ENCODE assay signal across 10 cellular contexts in genomic region chr17:12489307-12489706, GRCh38.
"Had no signal": no experiment of that assay in that cellular context is flagged by ENCODE, and none has a peak within 500 bp of the region (broad histone marks: within the 10 kb centered on the region; RNA-seq: fewer than 3 reads in every experiment).

No MANE protein-coding gene starts in this region.

- H3K27ac Mint-ChIP-seq: H9, HFFc6 had no signal

- H2AFZ ChIP-seq: GM23248 had no signal

- H3K27ac ChIP-seq: GM23248 had no signal

- DNase-seq: GM23248, GOT3, H7, H9, HCEC 1CT, HFFc6 had no signal

- FAIRE-seq: H1, H54 had no signal

- H3K4me3 Mint-ChIP-seq: H9, HFFc6 had no signal

- H3K9ac ChIP-seq: GM23248 had no signal

- ATAC-seq: HCT116 had no signal

- H3K36me3 ChIP-seq: HAP-1 had no signal

- H3K9me3 Mint-ChIP-seq: H9, HFFc6 had no signal

- H3K9me3 ChIP-seq: HAP-1 had no signal

- H3K4me3 ChIP-seq: GM23248, HAP-1 had no signal
